Comparison of ENCODE assay signal across 8 cellular contexts in genomic region chr17:48618366-48618896, GRCh38. TPM values are rescaled to one million over a fixed set of nuclear protein-coding genes. Genes with fewer than 3 reads are reported as not detected.
DNase-seq lines count a peak whose midpoint lies in the region; ATAC-seq and TF ChIP-seq lines count a peak whose summit lies in the region.

No MANE protein-coding gene starts in this region.

- no peak overlapping the region for H3K27ac ChIP-seq in breast epithelium

- peak; percentile 80 to 98 (median 97) for TF ChIP-seq CTCF in breast epithelium (IDR thresholded peaks at IDR 0.05)

- H3K4me3 ChIP-seq in breast epithelium, result no peak overlapping the region

- H3K36me3 ChIP-seq in breast epithelium, result no peaks in the 10 kb centered on the region

- no peak for TF ChIP-seq POLR2A in breast epithelium (IDR thresholded peaks at IDR 0.05)

- H3K9me3 ChIP-seq in breast epithelium, result no peaks in the 10 kb centered on the region

- no peaks in the 10 kb centered on the region for H3K4me1 ChIP-seq in breast epithelium

- peak; percentile 33 for DNase-seq in NCI-H187 treated with DMSO at 0.1 percent for 48 hours (lab: John Stamatoyannopoulos, UW)
- no peak for DNase-seq in NCI-H187 (lab: John Stamatoyannopoulos, UW)
- DNase-seq in NCI-H2227 (lab: John Stamatoyannopoulos, UW; ENCODE audit: unreplicated experiment), result peak; percentile 93
- peak; percentile 57 to 82 (median 62) for DNase-seq in activated CD4-positive, CD25-positive, alpha-beta regulatory T cell (lab: John Stamatoyannopoulos, UW)
- peak; percentile 84 to 94 for DNase-seq in breast epithelium (ENCODE audit: low spot score in 2 of 2)
- peak; percentile 97 for DNase-seq in islet precursor cell
- peak; percentile 70 to 88 (median 79) for DNase-seq in stimulated activated CD4-positive, alpha-beta T cell treated with anti-CD3 and anti-CD28 coated beads, Interleukin-12 subunit alpha, Interleukin-12 subunit beta, amount 100 ng/mL, for 48 hours (ENCODE audit: low read depth in 2 of 3, low spot score in 1 of 3)

- H3K27me3 ChIP-seq in breast epithelium, result peaks cover 17 to 100% of the 10 kb centered on the region in 2 donors

- intact Hi-C loops in breast epithelium (cut with DNase I; ENCODE audit: low total_unique reads), result no loop called here

- ATAC-seq in HG02884 (IDR thresholded peaks at IDR 0.05; ENCODE audit: unreplicated experiment), result no peak

RNA-seq across cellular contexts. Expression of gene HOXB8, which starts 3.3 kb away (rescaled TPM):
- 1 to 10 TPM in 2 of 3 donors, under 1 TPM in 1; 0.59 to 4.6 (median 4.6) TPM for total RNA-seq in breast epithelium

RNA-seq across cellular contexts. Expression of gene HOXB7, which starts 7.6 kb away (rescaled TPM):
- total RNA-seq in breast epithelium, result 10 to 100 TPM in 1 of 3 donors, 1 to 10 TPM in 2; 1.5 to 16.8 (median 4.3) TPM

RNA-seq across cellular contexts. Expression of gene HOXB9, which starts 7.7 kb away (rescaled TPM):
- under 1 TPM; 0.32 to 0.44 (median 0.33) TPM for total RNA-seq in breast epithelium

RNA-seq across cellular contexts. Expression of gene HOXB6, which starts 13.6 kb away (rescaled TPM):
- total RNA-seq in breast epithelium, result 10 to 100 TPM in 2 of 3 donors, 1 to 10 TPM in 1; 1.0 to 24.9 (median 18.2) TPM

RNA-seq across cellular contexts. Expression of gene HOXB5, which starts 24.9 kb away (rescaled TPM):
- 1 to 10 TPM in 2 of 3 donors, under 1 TPM in 1; 0.44 to 2.0 (median 1.4) TPM for total RNA-seq in breast epithelium

Comparison
In these comparisons a context has a peak if more than half of its experiments do, and no peak if none do; other contexts are left out.
1. DNase-seq: peak in NCI-H187 treated with DMSO at 0.1 percent for 48 hours (single experiment), NCI-H2227 (single experiment), activated CD4-positive, CD25-positive, alpha-beta regulatory T cell (4 of 4), breast epithelium (2 of 2), islet precursor cell (single experiment) and stimulated activated CD4-positive, alpha-beta T cell treated with anti-CD3 and anti-CD28 coated beads, Interleukin-12 subunit alpha, Interleukin-12 subunit beta, amount 100 ng/mL, for 48 hours (3 of 3); none in NCI-H187 (0 of 2).